Comparison of ENCODE assay signal across 26 cellular contexts in genomic region chr13:51475727-51476521, GRCh38. TPM values are rescaled to one million over a fixed set of nuclear protein-coding genes. Genes with fewer than 3 reads are reported as not detected.
DNase-seq lines count a peak whose midpoint lies in the region; ATAC-seq, FAIRE-seq and TF ChIP-seq lines count a peak whose summit lies in the region.
"Had no signal": no experiment of that assay in that cellular context is flagged by ENCODE, and none has a peak within 500 bp of the region (broad histone marks: within the 10 kb centered on the region; RNA-seq: fewer than 3 reads in every experiment).

No MANE protein-coding gene starts in this region.

- H2AFZ ChIP-seq in HepG2 (ENCODE audit: low read length) (no peak overlapping the region), astrocyte (ENCODE audit: low read depth, low read length) (no peak overlapping the region)

- H3K4me3 Mint-ChIP-seq in astrocyte (ENCODE audit: unreplicated experiment): peak overlapping the region; percentile 17
- H3K4me3 Mint-ChIP-seq: activated CD8-positive, alpha-beta memory T cell treated with anti-CD3 and anti-CD28 coated beads, Interleukin-2, amount 10 ng/mL, durations not matched to agents 7 days and 5 days; activated naive CD8-positive, alpha-beta T cell; activated T-helper 1 cell treated with anti-CD3 and anti-CD28 coated beads, Interleukin-12 subunit alpha, Interleukin-12 subunit beta, Interleukin-2, Interleukin-4 antibody, amounts not matched to agents 30 ng/mL and 10 ng/mL and 1 ng/mL, durations not matched to agents 14 hours and 24 hours and 36 hours; CD14-positive monocyte; endodermal cell had no signal

- CTCF ChIA-PET in HepG2 (lab: Yijun Ruan, JAX; ENCODE audit: low intra/inter-chr PET ratio, low total read pairs): no interaction called here

- H3K36me3 ChIP-seq in liver (ENCODE audit: control insufficient read depth in 4 of 4, insufficient read depth in 3 of 4, low read depth in 1 of 4, low read length in 3 of 4) (no peaks in the 10 kb centered on the region), HepG2 (replicated peaks in 1 of 2; ENCODE audit: control insufficient read depth in 1 of 2, insufficient read depth in 2 of 2, low read length in 2 of 2) (no peaks in the 10 kb centered on the region), astrocyte (ENCODE audit: insufficient read depth, low read length) (no peaks in the 10 kb centered on the region), heart left ventricle (no peaks in the 10 kb centered on the region)

- no peaks in the 10 kb centered on the region for H3K79me2 ChIP-seq in HepG2 (ENCODE audit: insufficient read depth, low read length)
- H3K79me2 ChIP-seq in astrocyte (ENCODE audit: insufficient read depth, low read length): no peaks in the 10 kb centered on the region

- no TSS peak for BruUV-seq in HepG2 (replicated peaks; lab: Mats Ljungman, UMichigan)

- peak overlapping the region; percentile 37 to 56 for H3K9ac ChIP-seq in liver (ENCODE audit: low read depth in 1 of 2, low read length in 2 of 2)
- no peak overlapping the region for H3K9ac ChIP-seq in HepG2 (ENCODE audit: insufficient read depth, low read depth, low read length)
- no peak overlapping the region for H3K9ac ChIP-seq in astrocyte (ENCODE audit: low read length)

- H3K36me3 Mint-ChIP-seq in astrocyte (ENCODE audit: low read depth, unreplicated experiment): no peaks in the 10 kb centered on the region
- H3K36me3 Mint-ChIP-seq: activated CD8-positive, alpha-beta memory T cell treated with anti-CD3 and anti-CD28 coated beads, Interleukin-2, amount 10 ng/mL, durations not matched to agents 7 days and 5 days; activated naive CD8-positive, alpha-beta T cell; CD14-positive monocyte had no signal

- H3K9me3 ChIP-seq in liver (ENCODE audit: control insufficient read depth in 4 of 4, low read length in 3 of 4) (no peaks in the 10 kb centered on the region), HepG2 (ENCODE audit: low read length) (no peaks in the 10 kb centered on the region), astrocyte (ENCODE audit: insufficient read depth, low read depth, low read length) (no peaks in the 10 kb centered on the region), heart left ventricle (no peaks in the 10 kb centered on the region)
- H3K9me3 ChIP-seq: body of pancreas had no signal

- DNase-seq in HepG2 (ENCODE audit: low spot score) (no peak), astrocyte (ENCODE audit: low read depth) (peak; percentile 30), foreskin keratinocyte (peak in 1 of 2 donors; percentile 29), C1 segment of cervical spinal cord (lab: John Stamatoyannopoulos, UW) (no peak), heart left ventricle (no peak), A172 (ENCODE audit: low spot score) (no peak)
- DNase-seq: ACHN; activated CD4-positive, CD25-positive, alpha-beta regulatory T cell treated with anti-CD3 and anti-CD28 coated beads, Interleukin-2, amount 50 U/mL, for 72 hours; activated CD8-positive, alpha-beta memory T cell treated with anti-CD3 and anti-CD28 coated beads, Interleukin-2, amount 10 ng/mL, durations not matched to agents 7 days and 5 days; endodermal cell; hippocampal formation; islet precursor cell; NCI-H1417 treated with DMSO at 0.1 percent for 48 hours; NCI-H2107; NCI-H526; SW 1271 had no signal

- WGBS in liver: 66% methylated on average over 2 of the region's 2 CpGs
- WGBS in HepG2 (ENCODE audit: low lambda C conversion rate): 30% methylated on average over 2 of the region's 2 CpGs
- WGBS in heart left ventricle, 4 donors: 50 to 75% (median 68%) methylated on average over 2 of the region's 2 CpGs

- no peak for FAIRE-seq in HepG2 (lab: Jason Lieb, UNC)
- peak; percentile 23 for FAIRE-seq in astrocyte (lab: Jason Lieb, UNC)
- FAIRE-seq: D721Med, GM12892 had no signal

- intact Hi-C loops in HepG2 (cut with micrococcal nuclease; ENCODE audit: unreplicated experiment) (no loop called here), heart left ventricle (cut with DNase I) (no loop called here)

- no peak for ATAC-seq in HepG2
- peak; percentile 37 for ATAC-seq in foreskin keratinocyte
- no peak for ATAC-seq in heart left ventricle
- ATAC-seq in GM18520 (IDR thresholded peaks at IDR 0.05; ENCODE audit: unreplicated experiment): no peak
- ATAC-seq: activated CD8-positive, alpha-beta memory T cell treated with anti-CD3 and anti-CD28 coated beads, Interleukin-2, amount 10 ng/mL, durations not matched to agents 7 days and 5 days; body of pancreas; sciatic nerve had no signal

- H3K4me3 ChIP-seq in liver (ENCODE audit: low read depth in 1 of 3, low read length in 3 of 3) (no peak overlapping the region), HepG2 (replicated peaks in 1 of 3; ENCODE audit: insufficient read depth in 1 of 3, low read depth in 2 of 3, low read length in 3 of 3) (no peak overlapping the region), astrocyte (ENCODE audit: insufficient read depth, low read depth, low read length) (no peak overlapping the region), heart left ventricle (no peak overlapping the region)
- H3K4me3 ChIP-seq: body of pancreas, coronary artery had no signal

- TF ChIP-seq RAD21 in liver (IDR thresholded peaks at IDR 0.05) (no peak), HepG2 (CRISPR knock-in tag; IDR thresholded peaks at IDR 0.05) (no peak)

- no peak overlapping the region for H3K27ac Mint-ChIP-seq in astrocyte (ENCODE audit: unreplicated experiment)
- H3K27ac Mint-ChIP-seq: activated CD8-positive, alpha-beta memory T cell treated with anti-CD3 and anti-CD28 coated beads, Interleukin-2, amount 10 ng/mL, durations not matched to agents 7 days and 5 days; activated naive CD8-positive, alpha-beta T cell; activated T-helper 1 cell treated with anti-CD3 and anti-CD28 coated beads, Interleukin-12 subunit alpha, Interleukin-12 subunit beta, Interleukin-2, Interleukin-4 antibody, amounts not matched to agents 30 ng/mL and 10 ng/mL and 1 ng/mL, durations not matched to agents 14 hours and 24 hours and 36 hours; endodermal cell had no signal

- TF ChIP-seq POLR2A in HepG2 (IDR thresholded peaks at IDR 0.05; ENCODE audit: insufficient read depth in 1 of 2, low read depth in 2 of 2, low read length in 2 of 2) (no peak), heart left ventricle (IDR thresholded peaks at IDR 0.05) (no peak)

- H3K4me1 Mint-ChIP-seq in astrocyte (ENCODE audit: low read depth, unreplicated experiment): peaks cover 7% of the 10 kb centered on the region
- H3K4me1 Mint-ChIP-seq: CD14-positive monocyte, endodermal cell had no signal

- H3K4me1 ChIP-seq in liver (ENCODE audit: control insufficient read depth in 4 of 4, insufficient read depth in 4 of 4, low read length in 3 of 4) (peaks cover 0 to 31% (median 18%) of the 10 kb centered on the region in 4 donors), HepG2 (ENCODE audit: insufficient read depth, low read length) (peaks cover 53% of the 10 kb centered on the region), astrocyte (ENCODE audit: insufficient read depth, low read length) (peaks cover 12% of the 10 kb centered on the region), foreskin keratinocyte (peaks cover 9% of the 10 kb centered on the region), heart left ventricle (peaks cover 0 to 6% (median 0%) of the 10 kb centered on the region in 12 donors)

- TF ChIP-seq EP300 in HepG2 (IDR thresholded peaks at IDR 0.05; ENCODE audit: low read depth in 2 of 2, low read length in 2 of 2): no peak
- TF ChIP-seq EP300 in HepG2 (CRISPR knock-in tag; IDR thresholded peaks at IDR 0.05; ENCODE audit: borderline replicate concordance): no peak

- in situ Hi-C loops in HepG2 (cut with HindIII; ENCODE audit: extremely low pct_ligation_motif_present, low pct_unique_long_range_greater_than_20kb): no loop called here

- H3K9me3 Mint-ChIP-seq in astrocyte (ENCODE audit: unreplicated experiment): no peaks in the 10 kb centered on the region
- H3K9me3 Mint-ChIP-seq: activated T-helper 1 cell treated with anti-CD3 and anti-CD28 coated beads, Interleukin-12 subunit alpha, Interleukin-12 subunit beta, Interleukin-2, Interleukin-4 antibody, amounts not matched to agents 30 ng/mL and 10 ng/mL and 1 ng/mL, durations not matched to agents 14 hours and 24 hours and 36 hours; endodermal cell had no signal

- POLR2A ChIA-PET in HepG2 (lab: Yijun Ruan, JAX): interaction anchor here (7.1 kb wide), 1 partner anchor 23 kb away, joined by 55 read pairs; the partner anchor contains the start of gene INTS6

- H3K27me3 ChIP-seq in liver (ENCODE audit: control insufficient read depth in 4 of 4, insufficient read depth in 4 of 4, low read length in 3 of 4) (no peaks in the 10 kb centered on the region), HepG2 (ENCODE audit: control insufficient read depth in 1 of 2, insufficient read depth in 2 of 2, low read length in 2 of 2) (no peaks in the 10 kb centered on the region), astrocyte (ENCODE audit: insufficient read depth, low read length) (no peaks in the 10 kb centered on the region), foreskin keratinocyte (no peaks in the 10 kb centered on the region), heart left ventricle (no peaks in the 10 kb centered on the region)
- H3K27me3 ChIP-seq: body of pancreas had no signal

- H3K27ac ChIP-seq in liver (ENCODE audit: low read depth in 1 of 2, low read length in 2 of 2) (peak overlapping the region; percentile 3 to 72), HepG2 (ENCODE audit: extremely low read length, insufficient read depth, low read length) (no peak overlapping the region), astrocyte (ENCODE audit: low read depth, low read length) (no peak overlapping the region), foreskin keratinocyte (no peak overlapping the region), heart left ventricle (no peak overlapping the region)
- H3K27ac ChIP-seq: coronary artery had no signal

- TF ChIP-seq CTCF in liver (IDR thresholded peaks at IDR 0.05; ENCODE audit: low read depth, low read length, missing input control) (no peak), HepG2 (CRISPR knock-in tag; IDR thresholded peaks at IDR 0.05) (no peak), astrocyte (IDR thresholded peaks at IDR 0.05; ENCODE audit: insufficient read depth, low read depth, low read length) (no peak), foreskin keratinocyte (conservative IDR thresholded peaks at IDR 0.05) (no peak), heart left ventricle (IDR thresholded peaks at IDR 0.05) (no peak)

- H3K27me3 Mint-ChIP-seq in astrocyte (ENCODE audit: low read depth, unreplicated experiment): no peaks in the 10 kb centered on the region
- H3K27me3 Mint-ChIP-seq: activated CD8-positive, alpha-beta memory T cell treated with anti-CD3 and anti-CD28 coated beads, Interleukin-2, amount 10 ng/mL, durations not matched to agents 7 days and 5 days; activated naive CD8-positive, alpha-beta T cell had no signal

- no peak overlapping the region for H3K4me2 ChIP-seq in HepG2 (ENCODE audit: low read depth, low read length)
- H3K4me2 ChIP-seq in astrocyte (ENCODE audit: low read length): peak overlapping the region; percentile 4

- no peaks in the 10 kb centered on the region for H4K20me1 ChIP-seq in HepG2 (ENCODE audit: insufficient read depth, low read length)
- no peaks in the 10 kb centered on the region for H4K20me1 ChIP-seq in astrocyte (ENCODE audit: insufficient read depth, low read length)

RNA-seq across cellular contexts. Expression of gene INTS6, which starts 23.1 kb away (rescaled TPM):
- total RNA-seq in liver (10 to 100 TPM; 25.4 to 61.4 TPM), HepG2 (2016; rRNA removed; fragmentation: Illumina TruSeq; extraction: Trizol) (38.4 and 40.3 TPM in 2 replicates), astrocyte (47.6 and 47.9 TPM in 2 replicates), foreskin keratinocyte (37.9 and 38.2 TPM in 2 replicates), heart left ventricle (10 to 100 TPM; 18.4 to 30.2 (median 24.4) TPM)
- polyA plus RNA-seq in liver (10 to 100 TPM; 11.4 to 12.3 TPM), HepG2 (2011; rRNA removed) (27.9 and 28.0 TPM in 2 replicates), foreskin keratinocyte (7.8 and 9.9 TPM in 2 replicates), heart left ventricle (10 to 100 TPM in 1 of 2 donors, 1 to 10 TPM in 1; 7.7 to 12.0 TPM)
- 10.7 and 12.3 TPM in 2 replicates for total RNA-seq in HepG2 (2016; cell fraction: cytosol; rRNA removed; fragmentation: Illumina TruSeq; extraction: Trizol; ENCODE audit: low read depth)
- 38.6 and 40.4 TPM in 2 replicates for total RNA-seq in HepG2 (2016; cell fraction: insoluble cytoplasmic fraction; rRNA removed; fragmentation: Illumina TruSeq; extraction: Trizol)
- total RNA-seq in HepG2 (2016; cell fraction: membrane; rRNA removed; fragmentation: Illumina TruSeq; extraction: Trizol): 16.8 and 20.9 TPM in 2 replicates
- 81.6 and 85.4 TPM in 2 replicates for total RNA-seq in HepG2 (2016; cell fraction: nucleus; rRNA removed; fragmentation: Illumina TruSeq; extraction: Trizol)
- polyA plus RNA-seq in HepG2 (2011; cell fraction: cytosol; rRNA removed): 7.7 and 13.6 TPM in 2 replicates
- 30.7 and 36.2 TPM in 2 replicates for polyA plus RNA-seq in HepG2 (2011; cell fraction: nucleus; rRNA removed)
- polyA plus RNA-seq in HepG2 (2012): 18.1 and 21.3 TPM in 2 replicates
- polyA plus RNA-seq in HepG2 (2016; cell fraction: cytosol; fragmentation: Illumina TruSeq; extraction: Trizol; ENCODE audit: low read depth): 1.9 and 2.2 TPM in 2 replicates
- 24.9 and 26.1 TPM in 2 replicates for polyA plus RNA-seq in HepG2 (2016; cell fraction: insoluble cytoplasmic fraction; fragmentation: Illumina TruSeq; extraction: Trizol; ENCODE audit: low read depth)
- 4.1 and 5.1 TPM in 2 replicates for polyA plus RNA-seq in HepG2 (2016; cell fraction: membrane; fragmentation: Illumina TruSeq; extraction: Trizol; ENCODE audit: low read depth)
- 44.4 and 44.5 TPM in 2 replicates for polyA plus RNA-seq in HepG2 (2016; cell fraction: nucleus; fragmentation: Illumina TruSeq; extraction: Trizol; ENCODE audit: insufficient read depth, low read depth)
- polyA minus RNA-seq in HepG2 (2011; rRNA and poly(A)+ RNA removed; ENCODE audit: low replicate concordance): 62.5 and 66.5 TPM in 2 replicates
- polyA minus RNA-seq in HepG2 (2011; cell fraction: cytosol; rRNA and poly(A)+ RNA removed): 30.2 and 41.5 TPM in 2 replicates
- polyA minus RNA-seq in HepG2 (2011; cell fraction: nucleus; rRNA and poly(A)+ RNA removed): 252 and 263 TPM in 2 replicates
- total RNA-seq in A172 (2014; rRNA removed; shearing (Covaris generic)): 24.2 and 26.2 TPM in 2 replicates

Comparison
In these comparisons a context has a peak if more than half of its experiments do, and no peak if none do; other contexts are left out.
1. H3K27ac ChIP-seq: peak in liver (2 of 2); none in HepG2 (single experiment), astrocyte (single experiment), foreskin keratinocyte (single experiment) and heart left ventricle (0 of 12).
2. H3K9ac ChIP-seq: peak in liver (2 of 2); none in HepG2 (single experiment) and astrocyte (single experiment).